ENCODE assay signal across 16 cellular contexts in genomic region chr5:88290801-88291200, GRCh38.
"Had no signal": no experiment of that assay in that cellular context is flagged by ENCODE, and none has a peak within 500 bp of the region (broad histone marks: within the 10 kb centered on the region; RNA-seq: fewer than 3 reads in every experiment).

No MANE protein-coding gene starts in this region.

- H3K27ac ChIP-seq: gastrocnemius medialis, heart right ventricle, psoas muscle, WERI-Rb-1 had no signal

- ATAC-seq: activated CD4-positive, alpha-beta T cell treated with anti-CD3 and anti-CD28 coated beads for 36 hours; gastrocnemius medialis; heart right ventricle; left ventricle myocardium superior; psoas muscle; sciatic nerve; stimulated activated naive CD8-positive, alpha-beta T cell treated with anti-CD3 and anti-CD28 coated beads, Interleukin-15, Interleukin-2, amounts not matched to agents 100 U/mL and 50 U/mL, for 24 hours; T-cell had no signal

- H3K36me3 ChIP-seq: WERI-Rb-1 had no signal

- H3K4me1 ChIP-seq: gastrocnemius medialis, heart right ventricle, psoas muscle had no signal

- H3K9me3 Mint-ChIP-seq: nephron progenitor cell had no signal

- H3K27me3 ChIP-seq: gastrocnemius medialis, heart right ventricle had no signal

- H3K27ac Mint-ChIP-seq: activated CD4-positive, alpha-beta T cell treated with anti-CD3 and anti-CD28 coated beads for 36 hours; activated naive CD4-positive, alpha-beta T cell treated with anti-CD3 and anti-CD28 coated beads for 36 hours; nephron progenitor cell; T-cell had no signal

- H3K4me3 Mint-ChIP-seq: activated CD4-positive, alpha-beta T cell treated with anti-CD3 and anti-CD28 coated beads for 36 hours; activated naive CD4-positive, alpha-beta T cell treated with anti-CD3 and anti-CD28 coated beads for 36 hours; brain; nephron progenitor cell; T-cell had no signal

- DNase-seq: activated CD4-positive, alpha-beta T cell treated with anti-CD3 and anti-CD28 coated beads for 36 hours; activated naive CD4-positive, alpha-beta T cell treated with anti-CD3 and anti-CD28 coated beads for 36 hours; gastrocnemius medialis; heart right ventricle; kidney; left ventricle myocardium superior; nephron progenitor cell; psoas muscle; stimulated activated CD4-positive, alpha-beta T cell treated with anti-CD3 and anti-CD28 coated beads, Interleukin-12 subunit alpha, Interleukin-12 subunit beta, amount 100 ng/mL, for 4 hours; stimulated activated CD8-positive, alpha-beta memory T cell treated with anti-CD3 and anti-CD28 coated beads, Interleukin-4, amount 100 ng/mL, for 48 hours; stimulated activated naive CD8-positive, alpha-beta T cell treated with anti-CD3 and anti-CD28 coated beads, Interleukin-15, Interleukin-2, amounts not matched to agents 100 U/mL and 50 U/mL, for 24 hours; T-cell; T1000; WERI-Rb-1 had no signal

- H3K9me3 ChIP-seq: gastrocnemius medialis had no signal

- H3K4me3 ChIP-seq: gastrocnemius medialis, heart right ventricle, psoas muscle had no signal

- H3K27me3 Mint-ChIP-seq: activated CD4-positive, alpha-beta T cell treated with anti-CD3 and anti-CD28 coated beads for 36 hours; T-cell had no signal

- H3K4me1 Mint-ChIP-seq: activated CD4-positive, alpha-beta T cell treated with anti-CD3 and anti-CD28 coated beads for 36 hours; T-cell had no signal
